In the genomic region with DNA sequence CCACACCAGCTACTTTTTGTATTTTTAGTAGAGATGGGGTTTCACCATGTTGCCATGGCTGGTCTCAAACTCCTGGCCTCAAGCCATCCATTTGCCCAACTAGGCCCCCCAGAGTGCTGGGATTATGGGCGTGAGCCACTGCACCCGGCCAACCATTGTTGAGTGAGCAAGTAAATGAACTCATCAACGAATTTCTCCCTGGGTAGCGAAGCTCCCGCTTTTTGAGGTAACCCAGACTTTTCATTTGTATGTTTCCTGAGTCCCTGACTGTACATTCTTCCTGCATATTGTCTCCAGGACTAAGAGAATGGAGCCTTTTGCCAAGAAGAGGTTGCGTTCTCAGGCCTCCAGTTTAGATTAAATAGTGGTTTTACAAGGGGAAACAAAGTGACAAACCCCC, we compare ENCODE assay signal across 12 cellular contexts. TPM values are rescaled to one million over a fixed set of nuclear protein-coding genes. Genes with fewer than 3 reads are reported as not detected.
DNase-seq lines count a peak whose midpoint lies in the region; ATAC-seq and TF ChIP-seq lines count a peak whose summit lies in the region.
"Had no signal": no experiment of that assay in that cellular context is flagged by ENCODE, and none has a peak within 500 bp of the region (broad histone marks: within the 10 kb centered on the region; RNA-seq: fewer than 3 reads in every experiment).

No MANE protein-coding gene starts in this region.

- H3K9me3 ChIP-seq in right cardiac atrium (ENCODE audit: control insufficient read depth, low read length) (no peaks in the 10 kb centered on the region), gastrocnemius medialis (no peaks in the 10 kb centered on the region)

- peak overlapping the region; percentile 50 for H3K4me3 ChIP-seq in AG10803 (ENCODE audit: low read length)
- no peak overlapping the region for H3K4me3 ChIP-seq in right cardiac atrium (ENCODE audit: low read length)
- no peak overlapping the region for H3K4me3 ChIP-seq in gastrocnemius medialis

- TF ChIP-seq POLR2A in gastrocnemius medialis (IDR thresholded peaks at IDR 0.05), result no peak
- TF ChIP-seq POLR2A in GM18505 (IDR thresholded peaks at IDR 0.05; ENCODE audit: borderline replicate concordance, extremely low read depth, insufficient read depth, insufficient read length), result no peak

- DNase-seq in AG10803 (ENCODE audit: low read depth) (peak; percentile 74), astrocyte of the hippocampus (ENCODE audit: low read depth, low spot score) (peak; percentile 51), right cardiac atrium (no peak), gastrocnemius medialis (no peak), left colon (no peak), cerebellum (ENCODE audit: low spot score) (no peak), germinal center (ENCODE audit: low spot score) (no peak)
- DNase-seq: activated CD4-positive, alpha-beta T cell treated with anti-CD3 and anti-CD28 coated beads, Interleukin-2, amount 50 U/mL, for 4 hours; activated naive CD4-positive, alpha-beta T cell treated with anti-CD3 and anti-CD28 coated beads, Interleukin-2, amount 50 U/mL, for 16 hours; natural killer cell; stimulated activated naive CD4-positive, alpha-beta T cell treated with Interleukin-2 at 50 U/mL for 16 hours had no signal

- peak; percentile 9 to 17 for ATAC-seq in right cardiac atrium
- ATAC-seq in gastrocnemius medialis, result no peak
- no peak for ATAC-seq in left colon
- no peak for ATAC-seq in GM18505 (IDR thresholded peaks at IDR 0.05; ENCODE audit: unreplicated experiment)
- ATAC-seq: natural killer cell had no signal

- WGBS in right cardiac atrium, result 39% methylated on average over 6 of the region's 6 CpGs

- in situ Hi-C loops in gastrocnemius medialis (cut with MboI; ENCODE audit: low sequenced_read_pairs in 4 of 4), result no loop called here

- intact Hi-C loops in right cardiac atrium (cut with DNase I) (no loop called here), gastrocnemius medialis (cut with DNase I; ENCODE audit: low total_unique reads) (no loop called here), left colon (cut with DNase I, micrococcal nuclease) (no loop called here)

- H3K36me3 ChIP-seq in gastrocnemius medialis, result no peaks in the 10 kb centered on the region

- H3K4me1 ChIP-seq in right cardiac atrium (ENCODE audit: control insufficient read depth, insufficient read depth, low read length) (peaks cover 18% of the 10 kb centered on the region), gastrocnemius medialis (peaks cover 30 to 48% of the 10 kb centered on the region in 2 donors)

- H3K27me3 ChIP-seq in right cardiac atrium (ENCODE audit: control insufficient read depth, insufficient read depth) (no peaks in the 10 kb centered on the region), gastrocnemius medialis (no peaks in the 10 kb centered on the region)

- peak overlapping the region; percentile 74 for H3K27ac ChIP-seq in right cardiac atrium (ENCODE audit: low read length)
- H3K27ac ChIP-seq in gastrocnemius medialis, result peak overlapping the region; percentile 69 to 79 (median 72)

- no peak for TF ChIP-seq CTCF in AG10803 (conservative IDR thresholded peaks at IDR 0.05; ENCODE audit: low read length)
- TF ChIP-seq CTCF in gastrocnemius medialis (IDR thresholded peaks at IDR 0.05 in 4 of 5, conservative IDR thresholded peaks at IDR 0.05 in 1 of 5), result no peak

RNA-seq across cellular contexts. Expression of a gene that starts 36.4 kb away (rescaled TPM):
- total RNA-seq in right cardiac atrium, result 1 to 10 TPM; 2.1 to 6.9 (median 2.9) TPM
- polyA plus RNA-seq in right cardiac atrium, result 12.9 TPM
- 10 to 100 TPM in 1 of 4 donors, 1 to 10 TPM in 3; 5.3 to 12.5 (median 8.2) TPM for total RNA-seq in gastrocnemius medialis
- total RNA-seq in left colon, result 1 to 10 TPM; 3.2 to 3.9 TPM
- total RNA-seq in cerebellum, result 2.7 TPM

Comparison
In these comparisons a context has a peak if more than half of its experiments do, and no peak if none do; other contexts are left out.
1. DNase-seq: peak in AG10803 (single experiment) and astrocyte of the hippocampus (single experiment); none in right cardiac atrium (0 of 3), gastrocnemius medialis (0 of 2), left colon (0 of 2), cerebellum (single experiment) and germinal center (single experiment).
2. ATAC-seq: peak in right cardiac atrium (2 of 2); none in gastrocnemius medialis (0 of 2), left colon (single experiment) and GM18505 (single experiment).